Comparison of ENCODE assay signal across 1 cellular context in the genomic region with DNA sequence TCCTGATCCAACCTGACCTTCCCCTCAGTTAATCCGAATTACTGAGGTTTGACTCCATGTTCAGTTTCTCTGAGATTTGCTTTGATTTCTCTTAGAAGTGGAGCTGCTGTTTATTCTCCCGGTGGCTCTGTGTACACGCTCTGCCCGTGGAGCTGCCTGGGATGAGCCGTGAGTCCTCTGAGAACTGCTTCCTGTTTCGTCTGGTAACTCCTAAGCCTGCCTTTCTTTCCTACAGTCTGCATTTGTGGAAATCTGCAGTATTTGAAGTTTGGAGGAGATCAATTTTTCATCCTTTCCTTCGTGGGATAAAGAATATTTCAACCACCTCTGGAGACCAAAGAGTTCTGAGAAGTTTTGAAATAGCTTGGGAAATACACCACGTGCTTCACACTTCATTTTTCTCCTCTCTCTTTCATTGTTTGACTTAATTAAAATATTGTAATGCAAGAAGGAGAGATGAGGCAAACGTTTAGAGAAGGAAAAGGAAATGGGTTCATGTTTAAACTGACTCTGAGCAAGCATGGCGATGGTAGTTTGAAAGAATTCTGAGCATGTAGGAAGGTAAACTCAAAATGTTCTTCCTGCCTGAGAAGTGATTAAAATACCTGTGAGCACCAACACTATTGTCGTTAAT.
A peak's percentile ranks its signal among the peaks of the same experiment; 100 is the strongest.
TF ChIP-seq lines count a peak whose summit lies in the region.

No MANE protein-coding gene starts in this region.

TF ChIP-seq in HepG2, 621 proteins besides CTCF, POLR2A, EP300 and RAD21 (continued from another document and continues in another):
- TF ChIP-seq, protein P1, sequence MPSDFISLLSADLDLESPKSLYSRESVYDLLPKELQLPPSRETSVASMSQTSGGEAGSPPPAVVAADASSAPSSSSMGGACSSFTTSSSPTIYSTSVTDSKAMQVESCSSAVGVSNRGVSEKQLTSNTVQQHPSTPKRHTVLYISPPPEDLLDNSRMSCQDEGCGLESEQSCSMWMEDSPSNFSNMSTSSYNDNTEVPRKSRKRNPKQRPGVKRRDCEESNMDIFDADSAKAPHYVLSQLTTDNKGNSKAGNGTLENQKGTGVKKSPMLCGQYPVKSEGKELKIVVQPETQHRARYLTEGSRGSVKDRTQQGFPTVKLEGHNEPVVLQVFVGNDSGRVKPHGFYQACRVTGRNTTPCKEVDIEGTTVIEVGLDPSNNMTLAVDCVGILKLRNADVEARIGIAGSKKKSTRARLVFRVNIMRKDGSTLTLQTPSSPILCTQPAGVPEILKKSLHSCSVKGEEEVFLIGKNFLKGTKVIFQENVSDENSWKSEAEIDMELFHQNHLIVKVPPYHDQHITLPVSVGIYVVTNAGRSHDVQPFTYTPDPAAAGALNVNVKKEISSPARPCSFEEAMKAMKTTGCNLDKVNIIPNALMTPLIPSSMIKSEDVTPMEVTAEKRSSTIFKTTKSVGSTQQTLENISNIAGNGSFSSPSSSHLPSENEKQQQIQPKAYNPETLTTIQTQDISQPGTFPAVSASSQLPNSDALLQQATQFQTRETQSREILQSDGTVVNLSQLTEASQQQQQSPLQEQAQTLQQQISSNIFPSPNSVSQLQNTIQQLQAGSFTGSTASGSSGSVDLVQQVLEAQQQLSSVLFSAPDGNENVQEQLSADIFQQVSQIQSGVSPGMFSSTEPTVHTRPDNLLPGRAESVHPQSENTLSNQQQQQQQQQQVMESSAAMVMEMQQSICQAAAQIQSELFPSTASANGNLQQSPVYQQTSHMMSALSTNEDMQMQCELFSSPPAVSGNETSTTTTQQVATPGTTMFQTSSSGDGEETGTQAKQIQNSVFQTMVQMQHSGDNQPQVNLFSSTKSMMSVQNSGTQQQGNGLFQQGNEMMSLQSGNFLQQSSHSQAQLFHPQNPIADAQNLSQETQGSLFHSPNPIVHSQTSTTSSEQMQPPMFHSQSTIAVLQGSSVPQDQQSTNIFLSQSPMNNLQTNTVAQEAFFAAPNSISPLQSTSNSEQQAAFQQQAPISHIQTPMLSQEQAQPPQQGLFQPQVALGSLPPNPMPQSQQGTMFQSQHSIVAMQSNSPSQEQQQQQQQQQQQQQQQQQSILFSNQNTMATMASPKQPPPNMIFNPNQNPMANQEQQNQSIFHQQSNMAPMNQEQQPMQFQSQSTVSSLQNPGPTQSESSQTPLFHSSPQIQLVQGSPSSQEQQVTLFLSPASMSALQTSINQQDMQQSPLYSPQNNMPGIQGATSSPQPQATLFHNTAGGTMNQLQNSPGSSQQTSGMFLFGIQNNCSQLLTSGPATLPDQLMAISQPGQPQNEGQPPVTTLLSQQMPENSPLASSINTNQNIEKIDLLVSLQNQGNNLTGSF (CRISPR knock-in tag; IDR thresholded peaks at IDR 0.05) = no peak
- TF ChIP-seq ELF1 (CRISPR knock-in tag; IDR thresholded peaks at IDR 0.05) (0 out of 2 replicates have a peak, but pooled peaks have one; percentile 28), ATF1 (CRISPR knock-in tag; IDR thresholded peaks at IDR 0.05) (no peak), RARG (CRISPR knock-in tag; IDR thresholded peaks at IDR 0.05; ENCODE audit: low read depth) (no peak), ZNF317 (CRISPR knock-in tag; IDR thresholded peaks at IDR 0.05) (no peak), REXO4 (CRISPR knock-in tag; IDR thresholded peaks at IDR 0.05; ENCODE audit: borderline replicate concordance) (no peak), ZNF780A (CRISPR knock-in tag; IDR thresholded peaks at IDR 0.05) (no peak), RBM39 (IDR thresholded peaks at IDR 0.05; ENCODE audit: low read depth, low read length, poor library complexity, severe bottlenecking) (no peak), SMYD3 (CRISPR knock-in tag; IDR thresholded peaks at IDR 0.05) (no peak), TRIM24 (CRISPR knock-in tag; IDR thresholded peaks at IDR 0.05) (no peak), BRD4 (CRISPR knock-in tag; IDR thresholded peaks at IDR 0.05) (no peak), GABPA (IDR thresholded peaks at IDR 0.05; ENCODE audit: low read depth, low read length) (no peak), GABPA (CRISPR knock-in tag; IDR thresholded peaks at IDR 0.05; ENCODE audit: low read depth) (peak; percentile 50; the same call in 1 of the 2 replicates), PAWR (CRISPR knock-in tag; IDR thresholded peaks at IDR 0.05; ENCODE audit: borderline replicate concordance) (no peak), CAMTA2 (CRISPR knock-in tag; IDR thresholded peaks at IDR 0.05; ENCODE audit: borderline replicate concordance) (no peak), CHCHD3 (CRISPR knock-in tag; IDR thresholded peaks at IDR 0.05) (no peak), ZFP90 (CRISPR knock-in tag; IDR thresholded peaks at IDR 0.05; ENCODE audit: borderline replicate concordance) (no peak), MAFK (conservative IDR thresholded peaks at IDR 0.05 in 1 of 2, IDR thresholded peaks at IDR 0.05 in 1 of 2; ENCODE audit: low read length in 2 of 2) (no peak), GATAD1 (CRISPR knock-in tag; IDR thresholded peaks at IDR 0.05) (0 out of 2 replicates have a peak, but pooled peaks have one; percentile 17), ZNF225 (CRISPR knock-in tag; IDR thresholded peaks at IDR 0.05) (no peak), FOXK2 (IDR thresholded peaks at IDR 0.05) (no peak), PPARG (CRISPR knock-in tag; conservative IDR thresholded peaks at IDR 0.05) (no peak), ZNF670 (CRISPR knock-in tag; IDR thresholded peaks at IDR 0.05; ENCODE audit: borderline replicate concordance) (no peak), ZNF263 (CRISPR knock-in tag; IDR thresholded peaks at IDR 0.05) (peak; percentile 68; the same call in 1 of the 2 replicates), ZNF432 (CRISPR knock-in tag; IDR thresholded peaks at IDR 0.05; ENCODE audit: borderline replicate concordance) (no peak)
- TF ChIP-seq, protein P2, sequence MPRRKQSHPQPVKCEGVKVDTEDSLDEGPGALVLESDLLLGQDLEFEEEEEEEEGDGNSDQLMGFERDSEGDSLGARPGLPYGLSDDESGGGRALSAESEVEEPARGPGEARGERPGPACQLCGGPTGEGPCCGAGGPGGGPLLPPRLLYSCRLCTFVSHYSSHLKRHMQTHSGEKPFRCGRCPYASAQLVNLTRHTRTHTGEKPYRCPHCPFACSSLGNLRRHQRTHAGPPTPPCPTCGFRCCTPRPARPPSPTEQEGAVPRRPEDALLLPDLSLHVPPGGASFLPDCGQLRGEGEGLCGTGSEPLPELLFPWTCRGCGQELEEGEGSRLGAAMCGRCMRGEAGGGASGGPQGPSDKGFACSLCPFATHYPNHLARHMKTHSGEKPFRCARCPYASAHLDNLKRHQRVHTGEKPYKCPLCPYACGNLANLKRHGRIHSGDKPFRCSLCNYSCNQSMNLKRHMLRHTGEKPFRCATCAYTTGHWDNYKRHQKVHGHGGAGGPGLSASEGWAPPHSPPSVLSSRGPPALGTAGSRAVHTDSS (CRISPR knock-in tag; conservative IDR thresholded peaks at IDR 0.05) = no peak
- TF ChIP-seq, protein P3, sequence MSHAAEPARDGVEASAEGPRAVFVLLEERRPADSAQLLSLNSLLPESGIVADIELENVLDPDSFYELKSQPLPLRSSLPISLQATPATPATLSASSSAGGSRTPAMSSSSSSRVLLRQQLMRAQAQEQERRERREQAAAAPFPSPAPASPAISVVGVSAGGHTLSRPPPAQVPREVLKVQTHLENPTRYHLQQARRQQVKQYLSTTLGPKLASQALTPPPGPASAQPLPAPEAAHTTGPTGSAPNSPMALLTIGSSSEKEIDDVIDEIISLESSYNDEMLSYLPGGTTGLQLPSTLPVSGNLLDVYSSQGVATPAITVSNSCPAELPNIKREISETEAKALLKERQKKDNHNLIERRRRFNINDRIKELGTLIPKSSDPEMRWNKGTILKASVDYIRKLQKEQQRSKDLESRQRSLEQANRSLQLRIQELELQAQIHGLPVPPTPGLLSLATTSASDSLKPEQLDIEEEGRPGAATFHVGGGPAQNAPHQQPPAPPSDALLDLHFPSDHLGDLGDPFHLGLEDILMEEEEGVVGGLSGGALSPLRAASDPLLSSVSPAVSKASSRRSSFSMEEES (CRISPR knock-in tag; IDR thresholded peaks at IDR 0.05) = no peak
- TF ChIP-seq, protein P4, sequence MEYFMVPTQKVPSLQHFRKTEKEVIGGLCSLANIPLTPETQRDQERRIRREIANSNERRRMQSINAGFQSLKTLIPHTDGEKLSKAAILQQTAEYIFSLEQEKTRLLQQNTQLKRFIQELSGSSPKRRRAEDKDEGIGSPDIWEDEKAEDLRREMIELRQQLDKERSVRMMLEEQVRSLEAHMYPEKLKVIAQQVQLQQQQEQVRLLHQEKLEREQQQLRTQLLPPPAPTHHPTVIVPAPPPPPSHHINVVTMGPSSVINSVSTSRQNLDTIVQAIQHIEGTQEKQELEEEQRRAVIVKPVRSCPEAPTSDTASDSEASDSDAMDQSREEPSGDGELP (IDR thresholded peaks at IDR 0.05; ENCODE audit: borderline replicate concordance, low read depth) = no peak
- TF ChIP-seq, protein P5, sequence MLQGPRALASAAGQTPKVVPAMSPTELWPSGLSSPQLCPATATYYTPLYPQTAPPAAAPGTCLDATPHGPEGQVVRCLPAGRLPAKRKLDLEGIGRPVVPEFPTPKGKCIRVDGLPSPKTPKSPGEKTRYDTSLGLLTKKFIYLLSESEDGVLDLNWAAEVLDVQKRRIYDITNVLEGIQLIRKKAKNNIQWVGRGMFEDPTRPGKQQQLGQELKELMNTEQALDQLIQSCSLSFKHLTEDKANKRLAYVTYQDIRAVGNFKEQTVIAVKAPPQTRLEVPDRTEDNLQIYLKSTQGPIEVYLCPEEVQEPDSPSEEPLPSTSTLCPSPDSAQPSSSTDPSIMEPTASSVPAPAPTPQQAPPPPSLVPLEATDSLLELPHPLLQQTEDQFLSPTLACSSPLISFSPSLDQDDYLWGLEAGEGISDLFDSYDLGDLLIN (CRISPR knock-in tag; IDR thresholded peaks at IDR 0.05; ENCODE audit: borderline replicate concordance) = no peak
- TF ChIP-seq, protein P6, sequence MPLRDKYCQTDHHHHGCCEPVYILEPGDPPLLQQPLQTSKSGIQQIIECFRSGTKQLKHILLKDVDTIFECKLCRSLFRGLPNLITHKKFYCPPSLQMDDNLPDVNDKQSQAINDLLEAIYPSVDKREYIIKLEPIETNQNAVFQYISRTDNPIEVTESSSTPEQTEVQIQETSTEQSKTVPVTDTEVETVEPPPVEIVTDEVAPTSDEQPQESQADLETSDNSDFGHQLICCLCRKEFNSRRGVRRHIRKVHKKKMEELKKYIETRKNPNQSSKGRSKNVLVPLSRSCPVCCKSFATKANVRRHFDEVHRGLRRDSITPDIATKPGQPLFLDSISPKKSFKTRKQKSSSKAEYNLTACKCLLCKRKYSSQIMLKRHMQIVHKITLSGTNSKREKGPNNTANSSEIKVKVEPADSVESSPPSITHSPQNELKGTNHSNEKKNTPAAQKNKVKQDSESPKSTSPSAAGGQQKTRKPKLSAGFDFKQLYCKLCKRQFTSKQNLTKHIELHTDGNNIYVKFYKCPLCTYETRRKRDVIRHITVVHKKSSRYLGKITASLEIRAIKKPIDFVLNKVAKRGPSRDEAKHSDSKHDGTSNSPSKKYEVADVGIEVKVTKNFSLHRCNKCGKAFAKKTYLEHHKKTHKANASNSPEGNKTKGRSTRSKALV (CRISPR knock-in tag; IDR thresholded peaks at IDR 0.05) = no peak
- TF ChIP-seq, protein P7, sequence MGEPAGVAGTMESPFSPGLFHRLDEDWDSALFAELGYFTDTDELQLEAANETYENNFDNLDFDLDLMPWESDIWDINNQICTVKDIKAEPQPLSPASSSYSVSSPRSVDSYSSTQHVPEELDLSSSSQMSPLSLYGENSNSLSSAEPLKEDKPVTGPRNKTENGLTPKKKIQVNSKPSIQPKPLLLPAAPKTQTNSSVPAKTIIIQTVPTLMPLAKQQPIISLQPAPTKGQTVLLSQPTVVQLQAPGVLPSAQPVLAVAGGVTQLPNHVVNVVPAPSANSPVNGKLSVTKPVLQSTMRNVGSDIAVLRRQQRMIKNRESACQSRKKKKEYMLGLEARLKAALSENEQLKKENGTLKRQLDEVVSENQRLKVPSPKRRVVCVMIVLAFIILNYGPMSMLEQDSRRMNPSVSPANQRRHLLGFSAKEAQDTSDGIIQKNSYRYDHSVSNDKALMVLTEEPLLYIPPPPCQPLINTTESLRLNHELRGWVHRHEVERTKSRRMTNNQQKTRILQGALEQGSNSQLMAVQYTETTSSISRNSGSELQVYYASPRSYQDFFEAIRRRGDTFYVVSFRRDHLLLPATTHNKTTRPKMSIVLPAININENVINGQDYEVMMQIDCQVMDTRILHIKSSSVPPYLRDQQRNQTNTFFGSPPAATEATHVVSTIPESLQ (CRISPR knock-in tag; conservative IDR thresholded peaks at IDR 0.05) = no peak
- TF ChIP-seq, protein P8, sequence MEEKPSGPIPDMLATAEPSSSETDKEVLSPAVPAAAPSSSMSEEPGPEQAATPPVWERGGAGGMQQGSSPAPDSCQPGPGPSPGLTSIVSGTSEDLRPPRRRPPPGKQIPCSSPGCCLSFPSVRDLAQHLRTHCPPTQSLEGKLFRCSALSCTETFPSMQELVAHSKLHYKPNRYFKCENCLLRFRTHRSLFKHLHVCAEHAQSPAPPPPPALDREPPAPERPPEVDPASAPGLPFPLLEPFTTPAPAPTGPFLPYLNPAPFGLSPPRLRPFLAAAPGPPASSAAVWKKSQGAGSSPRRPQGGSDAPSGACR (CRISPR knock-in tag; IDR thresholded peaks at IDR 0.05) = no peak
- TF ChIP-seq, protein P9, sequence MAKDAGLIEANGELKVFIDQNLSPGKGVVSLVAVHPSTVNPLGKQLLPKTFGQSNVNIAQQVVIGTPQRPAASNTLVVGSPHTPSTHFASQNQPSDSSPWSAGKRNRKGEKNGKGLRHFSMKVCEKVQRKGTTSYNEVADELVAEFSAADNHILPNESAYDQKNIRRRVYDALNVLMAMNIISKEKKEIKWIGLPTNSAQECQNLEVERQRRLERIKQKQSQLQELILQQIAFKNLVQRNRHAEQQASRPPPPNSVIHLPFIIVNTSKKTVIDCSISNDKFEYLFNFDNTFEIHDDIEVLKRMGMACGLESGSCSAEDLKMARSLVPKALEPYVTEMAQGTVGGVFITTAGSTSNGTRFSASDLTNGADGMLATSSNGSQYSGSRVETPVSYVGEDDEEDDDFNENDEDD (CRISPR knock-in tag; IDR thresholded peaks at IDR 0.05; ENCODE audit: borderline replicate concordance) = no peak
- TF ChIP-seq, protein P10, sequence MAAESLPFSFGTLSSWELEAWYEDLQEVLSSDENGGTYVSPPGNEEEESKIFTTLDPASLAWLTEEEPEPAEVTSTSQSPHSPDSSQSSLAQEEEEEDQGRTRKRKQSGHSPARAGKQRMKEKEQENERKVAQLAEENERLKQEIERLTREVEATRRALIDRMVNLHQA (CRISPR knock-in tag; IDR thresholded peaks at IDR 0.05) = no peak
- TF ChIP-seq, protein P11, sequence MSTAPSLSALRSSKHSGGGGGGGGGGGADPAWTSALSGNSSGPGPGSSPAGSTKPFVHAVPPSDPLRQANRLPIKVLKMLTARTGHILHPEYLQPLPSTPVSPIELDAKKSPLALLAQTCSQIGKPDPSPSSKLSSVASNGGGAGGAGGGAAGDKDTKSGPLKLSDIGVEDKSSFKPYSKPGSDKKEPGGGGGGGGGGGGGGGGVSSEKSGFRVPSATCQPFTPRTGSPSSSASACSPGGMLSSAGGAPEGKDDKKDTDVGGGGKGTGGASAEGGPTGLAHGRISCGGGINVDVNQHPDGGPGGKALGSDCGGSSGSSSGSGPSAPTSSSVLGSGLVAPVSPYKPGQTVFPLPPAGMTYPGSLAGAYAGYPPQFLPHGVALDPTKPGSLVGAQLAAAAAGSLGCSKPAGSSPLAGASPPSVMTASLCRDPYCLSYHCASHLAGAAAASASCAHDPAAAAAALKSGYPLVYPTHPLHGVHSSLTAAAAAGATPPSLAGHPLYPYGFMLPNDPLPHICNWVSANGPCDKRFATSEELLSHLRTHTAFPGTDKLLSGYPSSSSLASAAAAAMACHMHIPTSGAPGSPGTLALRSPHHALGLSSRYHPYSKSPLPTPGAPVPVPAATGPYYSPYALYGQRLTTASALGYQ (CRISPR knock-in tag; IDR thresholded peaks at IDR 0.05) = no peak
